ENCODE assay signal across 1 cellular context in the genomic region with DNA sequence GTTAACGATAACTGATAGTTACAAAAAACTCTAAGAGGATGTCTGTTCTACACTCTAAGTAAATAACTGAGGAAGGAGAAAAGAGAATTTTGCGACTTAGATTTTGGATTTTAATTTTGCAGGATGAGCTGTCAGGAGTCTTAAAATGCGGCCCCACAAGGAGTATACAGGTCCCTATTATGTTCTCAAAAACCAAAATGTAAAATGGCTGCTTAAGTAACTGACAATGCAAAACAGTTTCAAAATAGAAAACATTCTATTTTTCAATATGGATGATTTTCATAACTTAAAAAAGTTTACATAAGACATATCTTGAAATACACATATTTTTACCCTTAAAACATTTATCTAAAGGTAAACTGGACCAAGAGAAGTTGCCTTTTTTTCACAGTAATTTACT.
TF ChIP-seq lines count a peak whose summit lies in the region.

No MANE protein-coding gene starts in this region.

TF ChIP-seq in K562, 482 proteins besides CTCF, POLR2A, EP300 and RAD21 (continued from another document):
- no peak for TF ChIP-seq GTF2B (IDR thresholded peaks at IDR 0.05; ENCODE audit: extremely low read depth, insufficient read length)
- TF ChIP-seq POLR2G (IDR thresholded peaks at IDR 0.05; ENCODE audit: low read depth, low read length), result peak; percentile 52
- peak; percentile 67 for TF ChIP-seq RBFOX2 (IDR thresholded peaks at IDR 0.05; ENCODE audit: low read depth, low read length)
- peak; percentile 62; the same call in 1 of the 2 replicates for TF ChIP-seq POLR2H (tag; IDR thresholded peaks at IDR 0.05; ENCODE audit: low read depth)
- no peak for TF ChIP-seq ZNF445 (CRISPR knock-in tag; IDR thresholded peaks at IDR 0.05; ENCODE audit: low read depth)
- no peak for TF ChIP-seq RAD51 (IDR thresholded peaks at IDR 0.05; ENCODE audit: borderline replicate concordance, low read depth)
- no peak for TF ChIP-seq ARHGAP35 (IDR thresholded peaks at IDR 0.05; ENCODE audit: partially characterized antibody)
